ENCODE assay signal across 19 cellular contexts in genomic region chr15:60384052-60384451, GRCh38. TPM values are rescaled to one million over a fixed set of nuclear protein-coding genes. Genes with fewer than 3 reads are reported as not detected.
A peak's percentile ranks its signal among the peaks of the same experiment; 100 is the strongest.
DNase-seq lines count a peak whose midpoint lies in the region; ATAC-seq and TF ChIP-seq lines count a peak whose summit lies in the region.
"Had no signal": no experiment of that assay in that cellular context is flagged by ENCODE, and none has a peak within 500 bp of the region (broad histone marks: within the 10 kb centered on the region; RNA-seq: fewer than 3 reads in every experiment).

No MANE protein-coding gene starts in this region.

- H3K4me1 Mint-ChIP-seq in MCF 10A (ENCODE audit: insufficient read depth, unreplicated experiment), result peaks cover 61% of the 10 kb centered on the region
- H3K4me1 Mint-ChIP-seq in GM23338, result no peaks in the 10 kb centered on the region; the same call in 2 of the 3 replicates

- no peaks in the 10 kb centered on the region for H3K4me1 ChIP-seq in GM23338 (ENCODE audit: insufficient read depth)
- H3K4me1 ChIP-seq in MM.1S (ENCODE audit: low read length), result no peaks in the 10 kb centered on the region; the same call in 1 of the 2 replicates
- H3K4me1 ChIP-seq: BE2C had no signal

- H3K4me3 Mint-ChIP-seq in MCF 10A (ENCODE audit: unreplicated experiment) (peak overlapping the region; percentile 5), GM23338 (no peak overlapping the region)
- H3K4me3 Mint-ChIP-seq: activated naive CD4-positive, alpha-beta T cell treated with anti-CD3 and anti-CD28 coated beads, Interleukin-2, amount 50 U/mL, for 24 hours; dendritic cell treated with granulocyte-macrophage colony-stimulating factor and Interleukin-4, amounts not matched to agents 40 ng/mL and 50 ng/mL, for 4 days; T-helper 2 cell treated with Interferon-gamma antibody and Interleukin-4, amounts not matched to agents 5 μg/mL and 100 μg/mL, for 36 hours had no signal

- no peak for ATAC-seq in GM23338
- ATAC-seq: left lung had no signal

- H3K27ac Mint-ChIP-seq in MCF 10A (ENCODE audit: low read depth, unreplicated experiment) (peak overlapping the region; percentile 91), GM23338 (no peak overlapping the region)
- H3K27ac Mint-ChIP-seq: activated naive CD4-positive, alpha-beta T cell treated with anti-CD3 and anti-CD28 coated beads, Interleukin-2, amount 50 U/mL, for 24 hours; T-helper 2 cell treated with Interferon-gamma antibody and Interleukin-4, amounts not matched to agents 5 μg/mL and 100 μg/mL, for 36 hours had no signal

- H3F3A ChIP-seq in GM23338 (replicated peaks; ENCODE audit: low read depth) (no peaks in the 10 kb centered on the region), MM.1S (ENCODE audit: insufficient read depth, low read length) (peaks cover 3% of the 10 kb centered on the region; the same call in 1 of the 2 replicates)

- CTCF ChIA-PET in MCF 10A (lab: Yijun Ruan, JAX), result interaction anchor here (0.6 kb wide), 1 partner anchor 83 kb away, joined by 3 read pairs; no protein-coding TSS in a partner anchor

- no peak overlapping the region for H3K9ac ChIP-seq in MM.1S (ENCODE audit: low read length)

- H3K36me3 Mint-ChIP-seq in MCF 10A (ENCODE audit: insufficient read depth, unreplicated experiment) (peaks cover 85% of the 10 kb centered on the region), GM23338 (ENCODE audit: low read depth) (no peaks in the 10 kb centered on the region)

- peak; percentile 24 for DNase-seq in LHCN-M2 (ENCODE audit: low read depth)
- peak; percentile 60 for DNase-seq in MCF 10A (ENCODE audit: unreplicated experiment)
- peak; percentile 80 for DNase-seq in fibroblast of the aortic adventitia (ENCODE audit: low read depth)
- DNase-seq in midbrain (lab: John Stamatoyannopoulos, UW), result no peak
- DNase-seq in HPDE6-E6E7 (ENCODE audit: extremely low spot score), result no peak
- DNase-seq in GM23338 (ENCODE audit: low spot score), result no peak
- no peak for DNase-seq in MM.1S
- DNase-seq: activated CD8-positive, alpha-beta memory T cell treated with anti-CD3 and anti-CD28 coated beads for 24 hours; BE2C; COR-L47; left lung; NCI-H1417 treated with DMSO at 0.1 percent for 48 hours; NCI-H2171 treated with DMSO at 0.1 percent for 48 hours; NCI-H69 had no signal

- H3K36me3 ChIP-seq in GM23338 (ENCODE audit: insufficient read depth), result peaks cover 8% of the 10 kb centered on the region; the same call in 1 of the 2 replicates
- H3K36me3 ChIP-seq in MM.1S (replicated peaks; ENCODE audit: insufficient read depth, low read length), result peaks cover 2% of the 10 kb centered on the region; the same call in 1 of the 2 replicates
- H3K36me3 ChIP-seq: neutrophil had no signal

- H3K9me3 ChIP-seq in MM.1S (replicated peaks; ENCODE audit: insufficient read depth, low read length), result no peaks in the 10 kb centered on the region
- H3K9me3 ChIP-seq: BE2C, left lung, neutrophil, suprapubic skin had no signal

- H3K9me2 ChIP-seq in GM23338 (ENCODE audit: insufficient read depth), result no peaks in the 10 kb centered on the region
- no peaks in the 10 kb centered on the region for H3K9me2 ChIP-seq in MM.1S (replicated peaks; ENCODE audit: insufficient read depth, low read length)

- H3K9me3 Mint-ChIP-seq in MCF 10A (ENCODE audit: unreplicated experiment) (no peaks in the 10 kb centered on the region), GM23338 (no peaks in the 10 kb centered on the region; the same call in 2 of the 3 replicates)
- H3K9me3 Mint-ChIP-seq: activated naive CD4-positive, alpha-beta T cell treated with anti-CD3 and anti-CD28 coated beads, Interleukin-2, amount 50 U/mL, for 24 hours; dendritic cell treated with granulocyte-macrophage colony-stimulating factor and Interleukin-4, amounts not matched to agents 40 ng/mL and 50 ng/mL, for 4 days; T-helper 2 cell treated with Interferon-gamma antibody and Interleukin-4, amounts not matched to agents 5 μg/mL and 100 μg/mL, for 36 hours had no signal

- no peak overlapping the region for H3K4me3 ChIP-seq in fibroblast of the aortic adventitia (ENCODE audit: low read depth, low read length)
- H3K4me3 ChIP-seq in GM23338, result no peak overlapping the region
- no peak overlapping the region for H3K4me3 ChIP-seq in MM.1S (ENCODE audit: low read length)
- H3K4me3 ChIP-seq: left lung, suprapubic skin had no signal

- TF ChIP-seq CTCF in MCF 10A (IDR thresholded peaks at IDR 0.05; ENCODE audit: unreplicated experiment) (no peak), fibroblast of the aortic adventitia (IDR thresholded peaks at IDR 0.05; ENCODE audit: insufficient read depth, low read length) (no peak), GM23338 (conservative IDR thresholded peaks at IDR 0.05; ENCODE audit: low read depth in 2 of 2) (no peak), MM.1S (IDR thresholded peaks at IDR 0.05; ENCODE audit: low read length) (no peak)

- no peak overlapping the region for H3K4me2 ChIP-seq in GM23338
- no peak overlapping the region for H3K4me2 ChIP-seq in MM.1S (ENCODE audit: low read depth, low read length)

- BruUV-seq in MCF 10A (replicated peaks; lab: Mats Ljungman, UMichigan), result TSS peak; percentile 4

- H3K27me3 Mint-ChIP-seq in MCF 10A (ENCODE audit: insufficient read depth, unreplicated experiment) (no peaks in the 10 kb centered on the region), GM23338 (ENCODE audit: insufficient read depth, low read depth, poor library complexity) (peaks cover 3% of the 10 kb centered on the region)
- H3K27me3 Mint-ChIP-seq: activated naive CD4-positive, alpha-beta T cell treated with anti-CD3 and anti-CD28 coated beads, Interleukin-2, amount 50 U/mL, for 24 hours; dendritic cell treated with granulocyte-macrophage colony-stimulating factor and Interleukin-4, amounts not matched to agents 40 ng/mL and 50 ng/mL, for 4 days had no signal

- H4K20me1 ChIP-seq in GM23338 (replicated peaks; ENCODE audit: insufficient read depth) (peaks cover 27% of the 10 kb centered on the region), MM.1S (ENCODE audit: insufficient read depth, low read length) (no peaks in the 10 kb centered on the region)

- H3K79me2 ChIP-seq in GM23338 (replicated peaks; ENCODE audit: insufficient read depth) (peaks cover 36% of the 10 kb centered on the region), MM.1S (ENCODE audit: low read length) (peaks cover 82% of the 10 kb centered on the region)

- H3K27me3 ChIP-seq in GM23338 (ENCODE audit: insufficient read depth) (no peaks in the 10 kb centered on the region), MM.1S (replicated peaks; ENCODE audit: insufficient read depth, low read length) (no peaks in the 10 kb centered on the region)
- H3K27me3 ChIP-seq: BE2C, left lung, suprapubic skin had no signal

- H3K27ac ChIP-seq in GM23338 (ENCODE audit: low read depth) (no peak overlapping the region), MM.1S (ENCODE audit: low read length) (no peak overlapping the region)
- H3K27ac ChIP-seq: left lung, neutrophil had no signal

- no peak overlapping the region for H2AFZ ChIP-seq in GM23338
- H2AFZ ChIP-seq in MM.1S (ENCODE audit: low read length), result no peak overlapping the region

- intact Hi-C loops in MCF 10A (cut with micrococcal nuclease), result no loop called here

- POLR2A ChIA-PET in MCF 10A (lab: Yijun Ruan, JAX), result interaction anchor here (1.1 to 10.3 kb wide), 4 partner anchors 10 to 51 kb away, joined by 3 to 189 read pairs (median 94); partner anchors contain the start of gene ANXA2

TF ChIP-seq in GM23338, 12 proteins besides CTCF, POLR2A, EP300 and RAD21:
- no peak for TF ChIP-seq ZNF331 (CRISPR knock-in tag; IDR thresholded peaks at IDR 0.05; ENCODE audit: low read depth)
- TF ChIP-seq REST (IDR thresholded peaks at IDR 0.05; ENCODE audit: unreplicated experiment), result no peak
- TF ChIP-seq, protein P1, sequence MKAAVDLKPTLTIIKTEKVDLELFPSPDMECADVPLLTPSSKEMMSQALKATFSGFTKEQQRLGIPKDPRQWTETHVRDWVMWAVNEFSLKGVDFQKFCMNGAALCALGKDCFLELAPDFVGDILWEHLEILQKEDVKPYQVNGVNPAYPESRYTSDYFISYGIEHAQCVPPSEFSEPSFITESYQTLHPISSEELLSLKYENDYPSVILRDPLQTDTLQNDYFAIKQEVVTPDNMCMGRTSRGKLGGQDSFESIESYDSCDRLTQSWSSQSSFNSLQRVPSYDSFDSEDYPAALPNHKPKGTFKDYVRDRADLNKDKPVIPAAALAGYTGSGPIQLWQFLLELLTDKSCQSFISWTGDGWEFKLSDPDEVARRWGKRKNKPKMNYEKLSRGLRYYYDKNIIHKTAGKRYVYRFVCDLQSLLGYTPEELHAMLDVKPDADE (IDR thresholded peaks at IDR 0.05), result no peak
- no peak for TF ChIP-seq STAT1 (IDR thresholded peaks at IDR 0.05; ENCODE audit: unreplicated experiment)
- TF ChIP-seq ZNF114 (CRISPR knock-in tag; IDR thresholded peaks at IDR 0.05), result no peak
- TF ChIP-seq EZH2 (IDR thresholded peaks at IDR 0.05; ENCODE audit: low read depth, unreplicated experiment), result no peak

RNA-seq across cellular contexts. Expression of gene ANXA2, which starts 13.7 kb away (rescaled TPM):
- total RNA-seq in LHCN-M2 (2014; rRNA removed), result 3,230 and 3,804 TPM in 2 replicates
- polyA plus RNA-seq in LHCN-M2 (2012), result 7,075 TPM
- total RNA-seq in MCF 10A (2022), result 3,317 and 3,451 TPM in 2 replicates
- total RNA-seq in fibroblast of the aortic adventitia (ENCODE audit: low replicate concordance), result 2,605 and 3,136 TPM in 2 replicates
- total RNA-seq in GM23338 (2014; rRNA removed; shearing (Covaris generic)), result 202 and 203 TPM in 2 replicates
- polyA plus RNA-seq in GM23338 (2016; fragmentation: Nextera tagmentation; extraction: Ambion mirVana), result 207 and 225 TPM in 2 replicates

Comparison
In these comparisons a context has a peak if more than half of its experiments do, and no peak if none do; other contexts are left out.
1. DNase-seq: peak in LHCN-M2 (single experiment), MCF 10A (single experiment) and fibroblast of the aortic adventitia (single experiment); none in midbrain (single experiment), HPDE6-E6E7 (single experiment), GM23338 (single experiment) and MM.1S (single experiment).
2. RNA of gene ANXA2, which starts 13.7 kb away (total RNA-seq): 3,317 to 3,451 TPM in MCF 10A, 3,230 to 3,804 TPM in LHCN-M2 and 2,605 to 3,136 TPM in fibroblast of the aortic adventitia; 202 to 203 TPM in GM23338; every median in the first group is over 10 times any median in the second.